20 cellular contexts compared by ENCODE assay signal in the genomic region with DNA sequence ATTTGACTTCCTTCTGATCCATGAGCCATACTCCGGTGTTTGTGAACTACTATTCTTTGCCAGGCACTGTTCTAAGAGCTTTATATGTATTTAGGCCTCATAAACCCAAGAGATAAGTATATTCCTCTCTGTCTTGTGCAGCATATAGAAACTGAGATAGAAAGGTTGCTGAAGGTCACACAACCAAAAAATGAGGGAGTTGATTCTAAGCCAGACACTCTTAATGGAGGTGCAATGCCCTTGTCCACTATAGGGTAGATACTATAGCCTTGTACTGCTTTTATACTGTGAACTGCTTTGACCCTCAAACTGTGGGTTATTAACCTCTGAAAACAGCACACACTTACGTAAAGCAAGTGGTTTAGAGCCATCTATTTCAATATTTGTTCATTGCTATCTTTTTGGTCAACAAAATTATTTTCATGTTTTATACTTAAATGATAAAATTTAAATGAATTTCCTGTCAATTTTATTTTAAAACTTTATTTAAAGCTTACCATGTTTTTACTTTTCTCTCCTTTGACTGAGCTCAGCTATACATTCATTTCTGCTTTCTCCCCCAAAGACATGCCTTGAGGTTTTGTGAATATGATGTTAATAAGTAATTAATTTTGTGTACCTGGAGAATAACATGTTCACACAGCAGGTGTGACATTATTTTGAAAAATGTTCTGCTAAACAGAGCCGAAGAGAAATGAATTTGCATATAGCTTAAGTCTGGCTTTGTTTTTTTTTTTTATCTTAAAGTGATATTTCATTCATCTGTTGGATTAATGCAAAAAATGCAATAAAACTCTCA.
A peak's percentile ranks its signal among the peaks of the same experiment; 100 is the strongest.
DNase-seq lines count a peak whose midpoint lies in the region; ATAC-seq and TF ChIP-seq lines count a peak whose summit lies in the region.
"Had no signal": no experiment of that assay in that cellular context is flagged by ENCODE, and none has a peak within 500 bp of the region (broad histone marks: within the 10 kb centered on the region; RNA-seq: fewer than 3 reads in every experiment).

No MANE protein-coding gene starts in this region.

- H3F3A ChIP-seq in GM23338 (replicated peaks; ENCODE audit: low read depth): no peaks in the 10 kb centered on the region

- no peaks in the 10 kb centered on the region for H3K79me2 ChIP-seq in GM23338 (replicated peaks; ENCODE audit: insufficient read depth)

- no peak overlapping the region for H3K4me3 Mint-ChIP-seq in GM23338
- H3K4me3 Mint-ChIP-seq in effector memory CD8-positive, alpha-beta T cell: no peak overlapping the region
- H3K4me3 Mint-ChIP-seq: T-cell; T-helper 2 cell treated with Interferon-gamma antibody and Interleukin-4, amounts not matched to agents 5 μg/mL and 100 μg/mL, for 36 hours had no signal

- TF ChIP-seq CTCF in LNCaP clone FGC (IDR thresholded peaks at IDR 0.05; ENCODE audit: control insufficient read depth, extremely low read depth, insufficient read depth) (no peak), retinal pigment epithelial cell (conservative IDR thresholded peaks at IDR 0.05; ENCODE audit: low read depth, low read length) (no peak), GM23338 (conservative IDR thresholded peaks at IDR 0.05; ENCODE audit: low read depth in 2 of 2) (no peak)

- H3K36me3 ChIP-seq in GM23338 (ENCODE audit: insufficient read depth): no peaks in the 10 kb centered on the region
- H3K36me3 ChIP-seq: BE2C, SJCRH30 had no signal

- no peak overlapping the region for H2AFZ ChIP-seq in GM23338

- H4K20me1 ChIP-seq in GM23338 (replicated peaks; ENCODE audit: insufficient read depth): no peaks in the 10 kb centered on the region

- no peaks in the 10 kb centered on the region; the same call in 1 of the 2 replicates for H3K9me2 ChIP-seq in GM23338 (ENCODE audit: insufficient read depth)

- H3K27ac ChIP-seq in GM23338 (ENCODE audit: low read depth): no peak overlapping the region
- H3K27ac ChIP-seq: SJCRH30 had no signal

- ATAC-seq in GM19043 (IDR thresholded peaks at IDR 0.05; ENCODE audit: low read depth, unreplicated experiment): peak; percentile 48
- ATAC-seq in HG03139 (IDR thresholded peaks at IDR 0.05; ENCODE audit: unreplicated experiment): peak; percentile 43
- ATAC-seq in GM23338: no peak
- ATAC-seq in GM19324 (IDR thresholded peaks at IDR 0.05; ENCODE audit: low FRiP score, unreplicated experiment): no peak
- no peak for ATAC-seq in effector memory CD8-positive, alpha-beta T cell (replicated peaks)
- ATAC-seq: T-cell had no signal

- no peaks in the 10 kb centered on the region for H3K27me3 Mint-ChIP-seq in GM23338 (ENCODE audit: insufficient read depth, low read depth, poor library complexity)
- H3K27me3 Mint-ChIP-seq in effector memory CD8-positive, alpha-beta T cell: no peaks in the 10 kb centered on the region
- H3K27me3 Mint-ChIP-seq: T-cell had no signal

- H3K27ac Mint-ChIP-seq in GM23338: no peak overlapping the region
- H3K27ac Mint-ChIP-seq in effector memory CD8-positive, alpha-beta T cell: no peak overlapping the region
- H3K27ac Mint-ChIP-seq: T-cell; T-helper 2 cell treated with Interferon-gamma antibody and Interleukin-4, amounts not matched to agents 5 μg/mL and 100 μg/mL, for 36 hours had no signal

- H3K4me1 Mint-ChIP-seq in GM23338: peaks cover 8% of the 10 kb centered on the region
- H3K4me1 Mint-ChIP-seq in effector memory CD8-positive, alpha-beta T cell (ENCODE audit: low read depth in 2 of 2): no peaks in the 10 kb centered on the region
- H3K4me1 Mint-ChIP-seq: T-cell had no signal

- peaks cover 11% of the 10 kb centered on the region; the same call in 1 of the 2 replicates for H3K4me1 ChIP-seq in GM23338 (ENCODE audit: insufficient read depth)
- H3K4me1 ChIP-seq: BE2C, SJCRH30 had no signal

- no peaks in the 10 kb centered on the region for H3K36me3 Mint-ChIP-seq in GM23338 (ENCODE audit: low read depth)
- H3K36me3 Mint-ChIP-seq in effector memory CD8-positive, alpha-beta T cell (ENCODE audit: insufficient read depth): no peaks in the 10 kb centered on the region
- H3K36me3 Mint-ChIP-seq: T-cell had no signal

- H3K4me3 ChIP-seq in LNCaP clone FGC (ENCODE audit: low read depth, low read length): no peak overlapping the region
- H3K4me3 ChIP-seq in retinal pigment epithelial cell (ENCODE audit: low read length): no peak overlapping the region
- no peak overlapping the region for H3K4me3 ChIP-seq in GM23338
- H3K4me3 ChIP-seq: SJCRH30 had no signal

- H3K4me2 ChIP-seq in GM23338: no peak overlapping the region

- H3K27me3 ChIP-seq in GM23338 (ENCODE audit: insufficient read depth): no peaks in the 10 kb centered on the region
- H3K27me3 ChIP-seq: BE2C, SJCRH30 had no signal

- no peaks in the 10 kb centered on the region; the same call in 2 of the 3 replicates for H3K9me3 Mint-ChIP-seq in GM23338
- peaks cover 0 to 9% of the 10 kb centered on the region in 2 donors for H3K9me3 Mint-ChIP-seq in effector memory CD8-positive, alpha-beta T cell

- DNase-seq in LNCaP clone FGC (ENCODE audit: low read depth): peak; percentile 15
- peak; percentile 22 for DNase-seq in retinal pigment epithelial cell (ENCODE audit: low read depth)
- no peak for DNase-seq in GM23338 (ENCODE audit: low spot score)
- DNase-seq in effector memory CD8-positive, alpha-beta T cell: no peak
- DNase-seq: BE2C, DMS53, KBM-7, NCI-H1105, NCI-H146, NCI-H2029 treated with DMSO at 0.1 percent for 48 hours, NCI-H226, NCI-H510A treated with DMSO at 0.1 percent for 48 hours, NCI-H748 treated with DMSO at 0.1 percent for 48 hours, OCI-M1, SJCRH30, T-cell had no signal

TF ChIP-seq in GM23338, 12 proteins besides CTCF, POLR2A, EP300 and RAD21:
- TF ChIP-seq EZH2 (IDR thresholded peaks at IDR 0.05; ENCODE audit: low read depth, unreplicated experiment): no peak
- no peak for TF ChIP-seq POLR2AphosphoS5 (IDR thresholded peaks at IDR 0.05; ENCODE audit: low read depth)
- TF ChIP-seq, protein P1, sequence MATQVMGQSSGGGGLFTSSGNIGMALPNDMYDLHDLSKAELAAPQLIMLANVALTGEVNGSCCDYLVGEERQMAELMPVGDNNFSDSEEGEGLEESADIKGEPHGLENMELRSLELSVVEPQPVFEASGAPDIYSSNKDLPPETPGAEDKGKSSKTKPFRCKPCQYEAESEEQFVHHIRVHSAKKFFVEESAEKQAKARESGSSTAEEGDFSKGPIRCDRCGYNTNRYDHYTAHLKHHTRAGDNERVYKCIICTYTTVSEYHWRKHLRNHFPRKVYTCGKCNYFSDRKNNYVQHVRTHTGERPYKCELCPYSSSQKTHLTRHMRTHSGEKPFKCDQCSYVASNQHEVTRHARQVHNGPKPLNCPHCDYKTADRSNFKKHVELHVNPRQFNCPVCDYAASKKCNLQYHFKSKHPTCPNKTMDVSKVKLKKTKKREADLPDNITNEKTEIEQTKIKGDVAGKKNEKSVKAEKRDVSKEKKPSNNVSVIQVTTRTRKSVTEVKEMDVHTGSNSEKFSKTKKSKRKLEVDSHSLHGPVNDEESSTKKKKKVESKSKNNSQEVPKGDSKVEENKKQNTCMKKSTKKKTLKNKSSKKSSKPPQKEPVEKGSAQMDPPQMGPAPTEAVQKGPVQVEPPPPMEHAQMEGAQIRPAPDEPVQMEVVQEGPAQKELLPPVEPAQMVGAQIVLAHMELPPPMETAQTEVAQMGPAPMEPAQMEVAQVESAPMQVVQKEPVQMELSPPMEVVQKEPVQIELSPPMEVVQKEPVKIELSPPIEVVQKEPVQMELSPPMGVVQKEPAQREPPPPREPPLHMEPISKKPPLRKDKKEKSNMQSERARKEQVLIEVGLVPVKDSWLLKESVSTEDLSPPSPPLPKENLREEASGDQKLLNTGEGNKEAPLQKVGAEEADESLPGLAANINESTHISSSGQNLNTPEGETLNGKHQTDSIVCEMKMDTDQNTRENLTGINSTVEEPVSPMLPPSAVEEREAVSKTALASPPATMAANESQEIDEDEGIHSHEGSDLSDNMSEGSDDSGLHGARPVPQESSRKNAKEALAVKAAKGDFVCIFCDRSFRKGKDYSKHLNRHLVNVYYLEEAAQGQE (IDR thresholded peaks at IDR 0.05; ENCODE audit: unreplicated experiment): no peak
- no peak for TF ChIP-seq ZNF114 (CRISPR knock-in tag; IDR thresholded peaks at IDR 0.05)

Comparison
In these comparisons a context has a peak if more than half of its experiments do, and no peak if none do; other contexts are left out.
1. ATAC-seq: peak in GM19043 (single experiment) and HG03139 (single experiment); none in GM23338 (single experiment), GM19324 (single experiment) and effector memory CD8-positive, alpha-beta T cell (single experiment).
2. DNase-seq: peak in LNCaP clone FGC (single experiment) and retinal pigment epithelial cell (single experiment); none in GM23338 (single experiment) and effector memory CD8-positive, alpha-beta T cell (0 of 3).